19 cellular contexts compared by ENCODE assay signal in genomic region chrX:53305996-53306937, GRCh38.
"Had no signal": no experiment of that assay in that cellular context is flagged by ENCODE, and none has a peak within 500 bp of the region (broad histone marks: within the 10 kb centered on the region; RNA-seq: fewer than 3 reads in every experiment).

No MANE protein-coding gene starts in this region.

- ATAC-seq: activated T-cell treated with anti-CD3 and anti-CD28 coated beads, Interleukin-2, amount 50 U/mL, for 72 hours; body of pancreas; right lobe of liver; stimulated activated naive B cell treated with anti-CD40 and anti-IgM and Interleukin-4, amounts not matched to agents 10 μg/mL and 1 μg/mL and 100 μg/mL, for 72 hours; T-helper 17 cell had no signal

- H3K9me3 ChIP-seq: body of pancreas, right lobe of liver, transverse colon, uterus had no signal

- H3K4me3 ChIP-seq: body of pancreas, lung, right lobe of liver, transverse colon, uterus had no signal

- H3K4me1 ChIP-seq: body of pancreas, right lobe of liver, transverse colon, uterus had no signal

- H3K27ac ChIP-seq: body of pancreas, right lobe of liver, transverse colon had no signal

- H3K9me3 Mint-ChIP-seq: activated CD4-positive, alpha-beta memory T cell treated with anti-CD3 and anti-CD28 coated beads for 36 hours; activated naive CD4-positive, alpha-beta T cell treated with anti-CD3 and anti-CD28 coated beads, Interleukin-2, amount 10 ng/mL, durations not matched to agents 7 days and 5 days; activated T-cell treated with anti-CD3 and anti-CD28 coated beads, Interleukin-2, amount 50 U/mL, for 72 hours; naive B cell; stimulated activated naive B cell treated with anti-CD40 and anti-IgM and Interleukin-4, amounts not matched to agents 10 μg/mL and 1 μg/mL and 100 μg/mL, for 72 hours had no signal

- H3K36me3 ChIP-seq: right lobe of liver, transverse colon, uterus had no signal

- H3K4me3 Mint-ChIP-seq: activated CD4-positive, alpha-beta memory T cell treated with anti-CD3 and anti-CD28 coated beads for 36 hours; activated naive CD4-positive, alpha-beta T cell treated with anti-CD3 and anti-CD28 coated beads, Interleukin-2, amount 10 ng/mL, durations not matched to agents 7 days and 5 days; activated T-cell treated with anti-CD3 and anti-CD28 coated beads, Interleukin-2, amount 50 U/mL, for 72 hours; naive B cell; stimulated activated naive B cell treated with anti-CD40 and anti-IgM and Interleukin-4, amounts not matched to agents 10 μg/mL and 1 μg/mL and 100 μg/mL, for 72 hours; T-helper 17 cell had no signal

- H3K36me3 Mint-ChIP-seq: activated CD4-positive, alpha-beta memory T cell treated with anti-CD3 and anti-CD28 coated beads for 36 hours; activated naive CD4-positive, alpha-beta T cell treated with anti-CD3 and anti-CD28 coated beads, Interleukin-2, amount 10 ng/mL, durations not matched to agents 7 days and 5 days; naive B cell; stimulated activated naive B cell treated with anti-CD40 and anti-IgM and Interleukin-4, amounts not matched to agents 10 μg/mL and 1 μg/mL and 100 μg/mL, for 72 hours had no signal

- DNase-seq: activated CD4-positive, alpha-beta memory T cell treated with anti-CD3 and anti-CD28 coated beads for 36 hours; activated CD4-positive, alpha-beta T cell treated with anti-CD3 and anti-CD28 coated beads for 4 hours; activated CD4-positive, CD25-positive, alpha-beta regulatory T cell; activated effector memory CD4-positive, alpha-beta T cell treated with Interleukin-2 at 50 U/mL for 16 hours; activated naive CD4-positive, alpha-beta T cell treated with anti-CD3 and anti-CD28 coated beads, Interleukin-2, amount 10 ng/mL, durations not matched to agents 7 days and 5 days; activated T-cell treated with anti-CD3 and anti-CD28 coated beads, Interleukin-2, amount 50 U/mL, for 72 hours; body of pancreas; effector memory CD4-positive, alpha-beta T cell; hippocampal formation; naive B cell; right lobe of liver; small intestine; stimulated activated CD8-positive, alpha-beta memory T cell treated with anti-CD3 and anti-CD28 coated beads, Interleukin-4, amount 100 ng/mL, for 48 hours; stimulated activated naive B cell treated with anti-CD40 and anti-IgM and Interleukin-4, amounts not matched to agents 10 μg/mL and 1 μg/mL and 100 μg/mL, for 72 hours; SW 1271; T-helper 17 cell; transverse colon; uterus had no signal

- H3K27me3 Mint-ChIP-seq: activated CD4-positive, alpha-beta memory T cell treated with anti-CD3 and anti-CD28 coated beads for 36 hours; T-helper 17 cell had no signal

- H3K27me3 ChIP-seq: body of pancreas, right lobe of liver, transverse colon, uterus had no signal

- H3K4me1 Mint-ChIP-seq: activated naive CD4-positive, alpha-beta T cell treated with anti-CD3 and anti-CD28 coated beads, Interleukin-2, amount 10 ng/mL, durations not matched to agents 7 days and 5 days; naive B cell; stimulated activated naive B cell treated with anti-CD40 and anti-IgM and Interleukin-4, amounts not matched to agents 10 μg/mL and 1 μg/mL and 100 μg/mL, for 72 hours had no signal

- H3K27ac Mint-ChIP-seq: activated CD4-positive, alpha-beta memory T cell treated with anti-CD3 and anti-CD28 coated beads for 36 hours; activated naive CD4-positive, alpha-beta T cell treated with anti-CD3 and anti-CD28 coated beads, Interleukin-2, amount 10 ng/mL, durations not matched to agents 7 days and 5 days; activated T-cell treated with anti-CD3 and anti-CD28 coated beads, Interleukin-2, amount 50 U/mL, for 72 hours; stimulated activated naive B cell treated with anti-CD40 and anti-IgM and Interleukin-4, amounts not matched to agents 10 μg/mL and 1 μg/mL and 100 μg/mL, for 72 hours; T-helper 17 cell had no signal
